In genomic region chr1:211133393-211133840, GRCh38 we compare ENCODE assay signal across 9 cellular contexts. TPM values are rescaled to one million over a fixed set of nuclear protein-coding genes. Genes with fewer than 3 reads are reported as not detected.
DNase-seq lines count a peak whose midpoint lies in the region; FAIRE-seq and TF ChIP-seq lines count a peak whose summit lies in the region.
"Had no signal": no experiment of that assay in that cellular context is flagged by ENCODE, and none has a peak within 500 bp of the region (broad histone marks: within the 10 kb centered on the region; RNA-seq: fewer than 3 reads in every experiment).

No MANE protein-coding gene starts in this region.

- DNase-seq in activated T-cell treated with anti-CD3 and anti-CD28 coated beads for 48 hours (ENCODE audit: low read depth) (peak; percentile 4), activated T-cell treated with anti-CD3 and anti-CD28 coated beads for 4 hours (no peak), NCI-H524 (lab: John Stamatoyannopoulos, UW) (peak; percentile 58 to 77), mammary epithelial cell (peak; percentile 6), islet precursor cell (peak; percentile 64), D721Med (ENCODE audit: insufficient read length, low spot score) (no peak), OCI-M2 (lab: John Stamatoyannopoulos, UW; ENCODE audit: unreplicated experiment) (no peak)
- peak; percentile 18 for DNase-seq in stimulated activated CD4-positive, alpha-beta T cell treated with anti-CD3 and anti-CD28 coated beads, Interleukin-4, amount 100 ng/mL, for 1 hour

- H3K27ac ChIP-seq in mammary epithelial cell (ENCODE audit: insufficient read depth, low read depth, low read length): no peak overlapping the region
- H3K27ac ChIP-seq: adrenal gland had no signal

- WGBS in mammary epithelial cell (ENCODE audit: low coverage, missing lambda C conversion rate): 0% methylated on average over 3 of the region's 32 CpGs

- no peaks in the 10 kb centered on the region for H3K36me3 ChIP-seq in mammary epithelial cell (ENCODE audit: insufficient read depth, low read length)
- H3K36me3 ChIP-seq: adrenal gland had no signal

- no TSS peak for BruUV-seq in mammary epithelial cell (replicated peaks; lab: Mats Ljungman, UMichigan)

- intact Hi-C loops in mammary epithelial cell (cut with micrococcal nuclease): no loop called here

- dilution Hi-C loops in mammary epithelial cell (cut with HindIII; ENCODE audit: low sequenced_read_pairs): no loop called here

- peak overlapping the region; percentile 78 for H2AFZ ChIP-seq in mammary epithelial cell (ENCODE audit: low read depth, low read length)

- CTCF ChIA-PET in mammary epithelial cell (lab: Charles Lee; ENCODE audit: low non-redundant PET): interaction anchor here (0.7 to 1.3 kb wide), 2 partner anchors 125 to 378 kb away, joined by 4 to 5 read pairs; no protein-coding TSS in a partner anchor

- peaks cover 9% of the 10 kb centered on the region for H3K4me1 ChIP-seq in mammary epithelial cell (ENCODE audit: insufficient read depth, low read length)

- H4K20me1 ChIP-seq in mammary epithelial cell (ENCODE audit: insufficient read depth, low read length): no peaks in the 10 kb centered on the region

- H3K4me3 ChIP-seq in mammary epithelial cell (replicated peaks in 1 of 3; ENCODE audit: insufficient read depth in 1 of 3, low read depth in 2 of 3, low read length in 3 of 3): peak overlapping the region; percentile 34 to 41 (median 37)

- in situ Hi-C loops in mammary epithelial cell (cut with MboI; ENCODE audit: low sequenced_read_pairs in 2 of 2): loop anchor here (10.0 to 25.0 kb wide), 3 partner anchors 549 to 719 kb away; no protein-coding TSS in a partner anchor

- no peaks in the 10 kb centered on the region for H3K79me2 ChIP-seq in mammary epithelial cell (ENCODE audit: insufficient read depth, low read length)

- H3K27me3 ChIP-seq in mammary epithelial cell (ENCODE audit: insufficient read depth, low read length): peaks cover 16% of the 10 kb centered on the region

- no peak overlapping the region for H3K9ac ChIP-seq in mammary epithelial cell (ENCODE audit: insufficient read depth, low read length)

- peak overlapping the region; percentile 99 for H3K4me2 ChIP-seq in mammary epithelial cell (ENCODE audit: insufficient read depth, low read depth, low read length)

- no peaks in the 10 kb centered on the region for H3K9me3 ChIP-seq in mammary epithelial cell (replicated peaks; ENCODE audit: insufficient read depth, low read length)
- H3K9me3 ChIP-seq: adrenal gland had no signal

- TF ChIP-seq CTCF in mammary epithelial cell (conservative IDR thresholded peaks at IDR 0.05 in 1 of 2, IDR thresholded peaks at IDR 0.05 in 1 of 2; ENCODE audit: extremely low read depth in 1 of 2, insufficient read depth in 1 of 2, low read depth in 1 of 2, low read length in 2 of 2) (no peak), D721Med (IDR thresholded peaks at IDR 0.05; ENCODE audit: insufficient read depth, missing control alignments) (no peak)

- FAIRE-seq in D721Med (lab: Jason Lieb, UNC): no peak

RNA-seq across cellular contexts. Expression of gene KCNH1, which starts 0.5 kb away (rescaled TPM):
- not detected for total RNA-seq in mammary epithelial cell
- polyA plus RNA-seq in mammary epithelial cell: not detected
- not detected for polyA minus RNA-seq in mammary epithelial cell

Comparison
In these comparisons a context has a peak if more than half of its experiments do, and no peak if none do; other contexts are left out.
1. DNase-seq: peak in activated T-cell treated with anti-CD3 and anti-CD28 coated beads for 48 hours (single experiment), NCI-H524 (2 of 2), mammary epithelial cell (single experiment), islet precursor cell (single experiment) and stimulated activated CD4-positive, alpha-beta T cell treated with anti-CD3 and anti-CD28 coated beads, Interleukin-4, amount 100 ng/mL, for 1 hour (single experiment); none in activated T-cell treated with anti-CD3 and anti-CD28 coated beads for 4 hours (single experiment), D721Med (single experiment) and OCI-M2 (single experiment).